In the genomic region with DNA sequence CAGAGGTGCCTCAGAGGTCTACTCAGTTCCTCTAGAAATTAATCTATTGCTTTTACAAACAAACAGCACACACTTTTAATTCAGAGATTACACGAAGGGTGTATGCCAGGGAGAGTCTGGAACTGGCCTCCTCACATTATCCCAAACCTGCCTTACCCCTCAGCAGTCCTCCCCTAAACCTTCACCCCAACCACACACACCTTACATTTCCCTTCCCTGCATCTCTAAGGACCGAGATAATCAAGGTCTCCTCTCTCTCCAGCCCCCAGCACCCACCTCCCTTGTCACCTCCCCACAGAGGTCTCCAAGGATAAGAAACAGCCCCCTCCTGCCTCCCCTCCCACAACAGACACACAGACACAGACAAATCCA, we compare ENCODE assay signal across 14 cellular contexts. TPM values are rescaled to one million over a fixed set of nuclear protein-coding genes. Genes with fewer than 3 reads are reported as not detected.
DNase-seq lines count a peak whose midpoint lies in the region; ATAC-seq lines count a peak whose summit lies in the region.
"Had no signal": no experiment of that assay in that cellular context is flagged by ENCODE, and none has a peak within 500 bp of the region (broad histone marks: within the 10 kb centered on the region; RNA-seq: fewer than 3 reads in every experiment).

No MANE protein-coding gene starts in this region.

- peaks cover 2% of the 10 kb centered on the region for H3K27me3 Mint-ChIP-seq in activated naive CD4-positive, alpha-beta T cell treated with anti-CD3 and anti-CD28 coated beads for 36 hours (ENCODE audit: low read depth)
- H3K27me3 Mint-ChIP-seq in activated CD8-positive, alpha-beta T cell treated with anti-CD3 and anti-CD28 coated beads, Interleukin-2, amount 10 ng/mL, durations not matched to agents 7 days and 5 days (ENCODE audit: low read depth): peaks cover 22% of the 10 kb centered on the region
- no peaks in the 10 kb centered on the region for H3K27me3 Mint-ChIP-seq in stimulated activated memory B cell treated with anti-CD40 and anti-IgM and Interleukin-4, amounts not matched to agents 10 μg/mL and 1 μg/mL and 100 μg/mL, for 72 hours

- H3K9me3 Mint-ChIP-seq in activated naive CD4-positive, alpha-beta T cell treated with anti-CD3 and anti-CD28 coated beads for 36 hours: no peaks in the 10 kb centered on the region
- H3K9me3 Mint-ChIP-seq in activated CD8-positive, alpha-beta T cell treated with anti-CD3 and anti-CD28 coated beads, Interleukin-2, amount 10 ng/mL, durations not matched to agents 7 days and 5 days (ENCODE audit: insufficient read depth): no peaks in the 10 kb centered on the region
- H3K9me3 Mint-ChIP-seq in stimulated activated memory B cell treated with anti-CD40 and anti-IgM and Interleukin-4, amounts not matched to agents 10 μg/mL and 1 μg/mL and 100 μg/mL, for 72 hours: no peaks in the 10 kb centered on the region

- H3K27me3 ChIP-seq in iPS-18a (ENCODE audit: control insufficient read depth, insufficient read depth, low read length): no peaks in the 10 kb centered on the region
- H3K27me3 ChIP-seq: esophagus squamous epithelium, upper lobe of left lung had no signal

- peak overlapping the region; percentile 45 for H3K4me3 ChIP-seq in iPS-18a (ENCODE audit: low read length)

- peak overlapping the region; percentile 7 for H3K4me3 Mint-ChIP-seq in activated naive CD4-positive, alpha-beta T cell treated with anti-CD3 and anti-CD28 coated beads for 36 hours
- H3K4me3 Mint-ChIP-seq in activated CD8-positive, alpha-beta T cell treated with anti-CD3 and anti-CD28 coated beads, Interleukin-2, amount 10 ng/mL, durations not matched to agents 7 days and 5 days: peak overlapping the region; percentile 75
- H3K4me3 Mint-ChIP-seq in stimulated activated memory B cell treated with anti-CD40 and anti-IgM and Interleukin-4, amounts not matched to agents 10 μg/mL and 1 μg/mL and 100 μg/mL, for 72 hours: peak overlapping the region; percentile 90

- H3K9ac ChIP-seq in iPS-18a (ENCODE audit: low read length): no peak overlapping the region

- CTCF ChIA-PET in activated naive CD4-positive, alpha-beta T cell treated with anti-CD3 and anti-CD28 coated beads for 36 hours (lab: Charles Lee): no interaction called here
- CTCF ChIA-PET in activated CD8-positive, alpha-beta T cell treated with anti-CD3 and anti-CD28 coated beads, Interleukin-2, amount 10 ng/mL, durations not matched to agents 7 days and 5 days (lab: Charles Lee): no interaction called here

- H3K27ac Mint-ChIP-seq in activated naive CD4-positive, alpha-beta T cell treated with anti-CD3 and anti-CD28 coated beads for 36 hours: no peak overlapping the region
- H3K27ac Mint-ChIP-seq in activated CD8-positive, alpha-beta T cell treated with anti-CD3 and anti-CD28 coated beads, Interleukin-2, amount 10 ng/mL, durations not matched to agents 7 days and 5 days: peak overlapping the region; percentile 83
- H3K27ac Mint-ChIP-seq in stimulated activated memory B cell treated with anti-CD40 and anti-IgM and Interleukin-4, amounts not matched to agents 10 μg/mL and 1 μg/mL and 100 μg/mL, for 72 hours: peak overlapping the region; percentile 100

- peak; percentile 29 for ATAC-seq in activated CD8-positive, alpha-beta T cell treated with anti-CD3 and anti-CD28 coated beads, Interleukin-2, amount 10 ng/mL, durations not matched to agents 7 days and 5 days
- peak; percentile 18 for ATAC-seq in stimulated activated memory B cell treated with anti-CD40 and anti-IgM and Interleukin-4, amounts not matched to agents 10 μg/mL and 1 μg/mL and 100 μg/mL, for 72 hours
- ATAC-seq in GM18511 (IDR thresholded peaks at IDR 0.05; ENCODE audit: unreplicated experiment) (no peak), GM21825 (IDR thresholded peaks at IDR 0.05; ENCODE audit: unreplicated experiment) (no peak), GM18909 (IDR thresholded peaks at IDR 0.05; ENCODE audit: poor library complexity, unreplicated experiment) (no peak)

- intact Hi-C loops in activated naive CD4-positive, alpha-beta T cell treated with anti-CD3 and anti-CD28 coated beads for 36 hours (cut with micrococcal nuclease): no loop called here

- H3K27ac ChIP-seq in iPS-18a (ENCODE audit: low read length): no peak overlapping the region

- H3K36me3 ChIP-seq in iPS-18a (ENCODE audit: control insufficient read depth, low read depth, low read length): no peaks in the 10 kb centered on the region
- H3K36me3 ChIP-seq: esophagus squamous epithelium, upper lobe of left lung had no signal

- H3K9me3 ChIP-seq in iPS-18a (ENCODE audit: control insufficient read depth, low read depth, low read length): no peaks in the 10 kb centered on the region
- H3K9me3 ChIP-seq: esophagus squamous epithelium, upper lobe of left lung had no signal

- DNase-seq in activated naive CD4-positive, alpha-beta T cell treated with anti-CD3 and anti-CD28 coated beads for 36 hours: no peak
- DNase-seq in activated naive CD4-positive, alpha-beta T cell treated with anti-CD3 and anti-CD28 coated beads, Interleukin-2, amount 50 U/mL, for 16 hours: no peak
- DNase-seq in activated CD8-positive, alpha-beta T cell treated with anti-CD3 and anti-CD28 coated beads, Interleukin-2, amount 10 ng/mL, durations not matched to agents 7 days and 5 days: no peak
- DNase-seq: amniotic stem cell, DMS 273 treated with DMSO at 0.1 percent for 48 hours, esophagus squamous epithelium, NCI-H1436 treated with DMSO at 0.1 percent for 48 hours had no signal

- no peaks in the 10 kb centered on the region for H3K36me3 Mint-ChIP-seq in activated naive CD4-positive, alpha-beta T cell treated with anti-CD3 and anti-CD28 coated beads for 36 hours (ENCODE audit: low read depth)
- peaks cover 27% of the 10 kb centered on the region for H3K36me3 Mint-ChIP-seq in activated CD8-positive, alpha-beta T cell treated with anti-CD3 and anti-CD28 coated beads, Interleukin-2, amount 10 ng/mL, durations not matched to agents 7 days and 5 days (ENCODE audit: low read depth)
- H3K36me3 Mint-ChIP-seq in stimulated activated memory B cell treated with anti-CD40 and anti-IgM and Interleukin-4, amounts not matched to agents 10 μg/mL and 1 μg/mL and 100 μg/mL, for 72 hours: peaks cover 85% of the 10 kb centered on the region

- POLR2A ChIA-PET in activated CD8-positive, alpha-beta T cell treated with anti-CD3 and anti-CD28 coated beads, Interleukin-2, amount 10 ng/mL, durations not matched to agents 7 days and 5 days (lab: Charles Lee): interaction anchor here (1.4 kb wide), 1 partner anchor 81 kb away, joined by 4 read pairs; no protein-coding TSS in a partner anchor

- H3K4me1 ChIP-seq in iPS-18a (ENCODE audit: control insufficient read depth, low read depth, low read length): no peaks in the 10 kb centered on the region
- H3K4me1 ChIP-seq: esophagus squamous epithelium, upper lobe of left lung had no signal

- peaks cover 3% of the 10 kb centered on the region for H3K4me1 Mint-ChIP-seq in activated naive CD4-positive, alpha-beta T cell treated with anti-CD3 and anti-CD28 coated beads for 36 hours (ENCODE audit: low read depth)
- peaks cover 40% of the 10 kb centered on the region for H3K4me1 Mint-ChIP-seq in activated CD8-positive, alpha-beta T cell treated with anti-CD3 and anti-CD28 coated beads, Interleukin-2, amount 10 ng/mL, durations not matched to agents 7 days and 5 days (ENCODE audit: low read depth)
- H3K4me1 Mint-ChIP-seq in stimulated activated memory B cell treated with anti-CD40 and anti-IgM and Interleukin-4, amounts not matched to agents 10 μg/mL and 1 μg/mL and 100 μg/mL, for 72 hours: peaks cover 60% of the 10 kb centered on the region

RNA-seq across cellular contexts. Expression of a gene that starts 6.1 kb away (rescaled TPM):
- 1 to 10 TPM; 4.1 to 4.2 TPM for total RNA-seq in activated naive CD4-positive, alpha-beta T cell treated with anti-CD3 and anti-CD28 coated beads for 36 hours
- total RNA-seq in activated CD8-positive, alpha-beta T cell treated with anti-CD3 and anti-CD28 coated beads, Interleukin-2, amount 10 ng/mL, durations not matched to agents 7 days and 5 days: 10 to 100 TPM; 46.0 to 50.7 TPM

RNA-seq across cellular contexts. Expression of a gene that starts 53.4 kb away (rescaled TPM):
- under 1 TPM; 0.33 to 0.42 TPM for total RNA-seq in activated naive CD4-positive, alpha-beta T cell treated with anti-CD3 and anti-CD28 coated beads for 36 hours
- 10 to 100 TPM; 15.0 to 16.9 TPM for total RNA-seq in activated CD8-positive, alpha-beta T cell treated with anti-CD3 and anti-CD28 coated beads, Interleukin-2, amount 10 ng/mL, durations not matched to agents 7 days and 5 days

RNA-seq across cellular contexts. Expression of a gene that starts 53.7 kb away (rescaled TPM):
- total RNA-seq in activated naive CD4-positive, alpha-beta T cell treated with anti-CD3 and anti-CD28 coated beads for 36 hours: under 1 TPM; 0.81 to 0.93 TPM
- 1 to 10 TPM; 2.7 to 3.4 TPM for total RNA-seq in activated CD8-positive, alpha-beta T cell treated with anti-CD3 and anti-CD28 coated beads, Interleukin-2, amount 10 ng/mL, durations not matched to agents 7 days and 5 days
- total RNA-seq: lung microvascular endothelial cell had no signal

Comparison
In these comparisons a context has a peak if more than half of its experiments do, and no peak if none do; other contexts are left out.
1. H3K4me3 Mint-ChIP-seq: peak in every context shown above with its lines; median percentile 90 in stimulated activated memory B cell treated with anti-CD40 and anti-IgM and Interleukin-4, amounts not matched to agents 10 μg/mL and 1 μg/mL and 100 μg/mL, for 72 hours; 75 in activated CD8-positive, alpha-beta T cell treated with anti-CD3 and anti-CD28 coated beads, Interleukin-2, amount 10 ng/mL, durations not matched to agents 7 days and 5 days; 7 in activated naive CD4-positive, alpha-beta T cell treated with anti-CD3 and anti-CD28 coated beads for 36 hours.
2. ATAC-seq: peak in activated CD8-positive, alpha-beta T cell treated with anti-CD3 and anti-CD28 coated beads, Interleukin-2, amount 10 ng/mL, durations not matched to agents 7 days and 5 days (single experiment) and stimulated activated memory B cell treated with anti-CD40 and anti-IgM and Interleukin-4, amounts not matched to agents 10 μg/mL and 1 μg/mL and 100 μg/mL, for 72 hours (single experiment); none in GM18511 (single experiment), GM21825 (single experiment) and GM18909 (single experiment).
3. RNA of a gene that starts 6.1 kb away (total RNA-seq): 46.0 to 50.7 TPM in activated CD8-positive, alpha-beta T cell treated with anti-CD3 and anti-CD28 coated beads, Interleukin-2, amount 10 ng/mL, durations not matched to agents 7 days and 5 days; 4.1 to 4.2 TPM in activated naive CD4-positive, alpha-beta T cell treated with anti-CD3 and anti-CD28 coated beads for 36 hours; every median in the first group is over 4 times any median in the second.
4. RNA of a gene that starts 53.4 kb away (total RNA-seq): 15.0 to 16.9 TPM in activated CD8-positive, alpha-beta T cell treated with anti-CD3 and anti-CD28 coated beads, Interleukin-2, amount 10 ng/mL, durations not matched to agents 7 days and 5 days; 0.33 to 0.42 TPM in activated naive CD4-positive, alpha-beta T cell treated with anti-CD3 and anti-CD28 coated beads for 36 hours; every median in the first group is over 10 times any median in the second.